Comparison of ENCODE assay signal across 11 cellular contexts in genomic region chr11:94876222-94876621, GRCh38.
DNase-seq lines count a peak whose midpoint lies in the region; ATAC-seq and TF ChIP-seq lines count a peak whose summit lies in the region.
"Had no signal": no experiment of that assay in that cellular context is flagged by ENCODE, and none has a peak within 500 bp of the region (broad histone marks: within the 10 kb centered on the region; RNA-seq: fewer than 3 reads in every experiment).

No MANE protein-coding gene starts in this region.

- POLR2A ChIA-PET in Caco-2 (lab: Charles Lee) = no interaction called here

- ATAC-seq in HG03354 (IDR thresholded peaks at IDR 0.05; ENCODE audit: poor library complexity, severe bottlenecking, unreplicated experiment) = peak; percentile 12
- ATAC-seq in central memory CD8-positive, alpha-beta T cell (replicated peaks; ENCODE audit: extremely low read depth, poor library complexity, severe bottlenecking) = no peak

- H3K36me3 ChIP-seq in Caco-2 (ENCODE audit: control insufficient read depth, insufficient read depth, low read length) = peaks cover 7% of the 10 kb centered on the region
- H3K36me3 ChIP-seq in prostate gland = no peaks in the 10 kb centered on the region
- H3K36me3 ChIP-seq: ovary had no signal

- peaks cover 60% of the 10 kb centered on the region for H3K36me3 Mint-ChIP-seq in Caco-2 (ENCODE audit: insufficient read depth, unreplicated experiment)
- peaks cover 2% of the 10 kb centered on the region for H3K36me3 Mint-ChIP-seq in central memory CD8-positive, alpha-beta T cell (ENCODE audit: insufficient read depth)

- DNase-seq in Caco-2 = peak in 1 of 2 experiments; percentile 22
- no peak for DNase-seq in central memory CD8-positive, alpha-beta T cell (ENCODE audit: low spot score in 2 of 2)
- no peak for DNase-seq in prostate gland (ENCODE audit: low spot score)
- no peak for DNase-seq in HCEC 1CT
- no peak for DNase-seq in cortex of kidney (lab: John Stamatoyannopoulos, UW)
- no peak for DNase-seq in stimulated activated CD4-positive, alpha-beta T cell treated with anti-CD3 and anti-CD28 coated beads, Interleukin-4, amount 100 ng/mL, for 1 hour
- DNase-seq in foreskin melanocyte = no peak

- TF ChIP-seq POLR2A in prostate gland (IDR thresholded peaks at IDR 0.05) = no peak

- no peaks in the 10 kb centered on the region for H3K27me3 Mint-ChIP-seq in Caco-2 (ENCODE audit: insufficient read depth, unreplicated experiment)
- H3K27me3 Mint-ChIP-seq in central memory CD8-positive, alpha-beta T cell = peaks cover 22% of the 10 kb centered on the region

- CTCF ChIA-PET in Caco-2 (lab: Charles Lee) = no interaction called here

- peaks cover 7% of the 10 kb centered on the region for H3K4me1 Mint-ChIP-seq in Caco-2 (ENCODE audit: low read depth, unreplicated experiment)
- peaks cover 17% of the 10 kb centered on the region for H3K4me1 Mint-ChIP-seq in central memory CD8-positive, alpha-beta T cell

- 0 out of 2 replicates have a peak, but pooled peaks cover 7% of the 10 kb centered on the region for H3K4me1 ChIP-seq in Caco-2
- H3K4me1 ChIP-seq in prostate gland (replicated peaks) = no peaks in the 10 kb centered on the region
- H3K4me1 ChIP-seq: HAP-1 had no signal

- H3K9me3 ChIP-seq in Caco-2 (no peaks in the 10 kb centered on the region), prostate gland (no peaks in the 10 kb centered on the region)
- H3K9me3 ChIP-seq: HAP-1, ovary had no signal

- intact Hi-C loops in Caco-2 (cut with micrococcal nuclease; ENCODE audit: unreplicated experiment) (no loop called here), prostate gland (cut with DNase I) (loop anchor here (5.0 to 10.0 kb wide), 2 partner anchors 89 to 111 kb away; partner anchors contain the start of gene AMOTL1)

- no peaks in the 10 kb centered on the region for H3K27me3 ChIP-seq in Caco-2 (replicated peaks; ENCODE audit: control insufficient read depth, insufficient read depth, low read length)
- H3K27me3 ChIP-seq in prostate gland (replicated peaks; ENCODE audit: insufficient read depth) = no peaks in the 10 kb centered on the region
- H3K27me3 ChIP-seq: ovary had no signal

- 75% methylated on average over 8 of the region's 8 CpGs for WGBS in prostate gland

- no peaks in the 10 kb centered on the region for H3K9me3 Mint-ChIP-seq in Caco-2 (ENCODE audit: unreplicated experiment)
- H3K9me3 Mint-ChIP-seq in central memory CD8-positive, alpha-beta T cell = no peaks in the 10 kb centered on the region
- H3K9me3 Mint-ChIP-seq: activated CD4-positive, alpha-beta memory T cell treated with anti-CD3 and anti-CD28 coated beads, Interleukin-2, amount 10 ng/mL, durations not matched to agents 7 days and 5 days had no signal

- H3K4me3 Mint-ChIP-seq in Caco-2 (ENCODE audit: unreplicated experiment) = no peak overlapping the region
- H3K4me3 Mint-ChIP-seq in central memory CD8-positive, alpha-beta T cell = no peak overlapping the region
- H3K4me3 Mint-ChIP-seq: activated CD4-positive, alpha-beta memory T cell treated with anti-CD3 and anti-CD28 coated beads, Interleukin-2, amount 10 ng/mL, durations not matched to agents 7 days and 5 days had no signal

- TF ChIP-seq CTCF in Caco-2 (IDR thresholded peaks at IDR 0.05; ENCODE audit: insufficient read depth in 1 of 2, low read depth in 1 of 2, low read length in 1 of 2, severe bottlenecking in 1 of 2, unreplicated experiment in 1 of 2) (no peak), prostate gland (IDR thresholded peaks at IDR 0.05) (no peak)

- peak overlapping the region; percentile 58 to 67 for H3K27ac ChIP-seq in prostate gland

- H3K27ac Mint-ChIP-seq in Caco-2 (ENCODE audit: unreplicated experiment) = peak overlapping the region; percentile 7
- peak overlapping the region; percentile 51 for H3K27ac Mint-ChIP-seq in central memory CD8-positive, alpha-beta T cell (ENCODE audit: low read depth)

- H3K4me3 ChIP-seq in Caco-2 (ENCODE audit: low read depth, low read length) (no peak overlapping the region), prostate gland (no peak overlapping the region)
- H3K4me3 ChIP-seq: HAP-1, ovary had no signal

- BruUV-seq in Caco-2 (replicated peaks; lab: Mats Ljungman, UMichigan) = no TSS peak
